8 cellular contexts compared by ENCODE assay signal in the genomic region with DNA sequence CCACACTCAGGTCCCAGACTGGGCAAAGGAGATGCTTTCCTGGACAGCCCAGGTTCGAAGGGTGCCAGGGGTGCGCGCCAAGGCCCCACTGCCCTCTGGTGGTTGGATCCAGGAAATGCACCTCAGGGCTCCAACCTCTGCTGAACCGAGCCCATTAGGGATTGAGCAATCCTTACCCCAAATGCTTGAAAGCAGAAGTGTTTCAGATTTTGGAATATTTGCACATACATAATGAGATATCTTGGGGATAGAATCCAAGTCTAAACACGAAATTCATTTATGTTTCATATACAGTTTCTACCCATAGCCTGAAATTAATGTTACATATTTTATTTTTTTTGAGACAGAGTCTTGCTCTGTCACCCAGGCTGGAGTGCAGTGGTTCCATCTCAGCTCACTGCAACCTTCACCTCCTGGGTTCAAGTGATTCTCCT. TPM values are rescaled to one million over a fixed set of nuclear protein-coding genes. Genes with fewer than 3 reads are reported as not detected.
DNase-seq lines count a peak whose midpoint lies in the region; TF ChIP-seq lines count a peak whose summit lies in the region.

No MANE protein-coding gene starts in this region.

- H3K4me3 ChIP-seq in smooth muscle cell: no peak overlapping the region

- H3K4me2 ChIP-seq in smooth muscle cell: no peak overlapping the region

- 1% methylated on average over 5 of the region's 5 CpGs for WGBS in smooth muscle cell (ENCODE audit: low lambda C conversion rate)

- H4K20me1 ChIP-seq in smooth muscle cell (ENCODE audit: low read depth): no peaks in the 10 kb centered on the region

- H3K4me3 Mint-ChIP-seq in T-helper 2 cell treated with Interferon-gamma antibody and Interleukin-4, amounts not matched to agents 5 μg/mL and 100 μg/mL, for 36 hours: no peak overlapping the region

- no peak overlapping the region for H3K27ac ChIP-seq in smooth muscle cell (ENCODE audit: low read depth)

- no peaks in the 10 kb centered on the region for H3K9me3 Mint-ChIP-seq in T-helper 2 cell treated with Interferon-gamma antibody and Interleukin-4, amounts not matched to agents 5 μg/mL and 100 μg/mL, for 36 hours

- no peak overlapping the region for H3K27ac Mint-ChIP-seq in T-helper 2 cell treated with Interferon-gamma antibody and Interleukin-4, amounts not matched to agents 5 μg/mL and 100 μg/mL, for 36 hours

- peaks cover 3% of the 10 kb centered on the region for H3K4me1 Mint-ChIP-seq in T-helper 2 cell treated with Interferon-gamma antibody and Interleukin-4, amounts not matched to agents 5 μg/mL and 100 μg/mL, for 36 hours (ENCODE audit: low read depth)

- H3K4me1 ChIP-seq in smooth muscle cell (ENCODE audit: low read depth): peaks cover 16% of the 10 kb centered on the region

- H3F3A ChIP-seq in smooth muscle cell (ENCODE audit: low read depth): peaks cover 16% of the 10 kb centered on the region

- peak; percentile 97 for TF ChIP-seq CTCF in smooth muscle cell (IDR thresholded peaks at IDR 0.05; ENCODE audit: borderline replicate concordance, insufficient read depth, poor library complexity, severe bottlenecking)

- no peaks in the 10 kb centered on the region for H3K36me3 ChIP-seq in smooth muscle cell (ENCODE audit: low read depth)

- H3K9ac ChIP-seq in smooth muscle cell (ENCODE audit: low read depth): no peak overlapping the region

- DNase-seq in NCI-H1436 (lab: John Stamatoyannopoulos, UW) (peak; percentile 70), NCI-H1436 treated with DMSO at 0.1 percent for 48 hours (lab: John Stamatoyannopoulos, UW) (no peak), NCI-H1105 (lab: John Stamatoyannopoulos, UW) (peak; percentile 50), anterior cingulate cortex (lab: John Stamatoyannopoulos, UW) (peak in 48 of 58 donors; percentile 17 to 80 (median 49)), hepatic stellate cell (ENCODE audit: low spot score) (peak; percentile 89), smooth muscle cell (lab: John Stamatoyannopoulos, UW; ENCODE audit: unreplicated experiment) (peak; percentile 32), putamen (ENCODE audit: low spot score) (no peak)
- DNase-seq in T-helper 2 cell treated with Interferon-gamma antibody and Interleukin-4, amounts not matched to agents 5 μg/mL and 100 μg/mL, for 36 hours (ENCODE audit: low spot score): peak; percentile 56

- no peaks in the 10 kb centered on the region for H3K9me3 ChIP-seq in smooth muscle cell (replicated peaks; ENCODE audit: low read depth)

- no peak overlapping the region for H2AFZ ChIP-seq in smooth muscle cell (ENCODE audit: low read depth)

- no peaks in the 10 kb centered on the region for H3K27me3 ChIP-seq in smooth muscle cell (ENCODE audit: low read depth)

- H3K79me2 ChIP-seq in smooth muscle cell (ENCODE audit: low read depth): no peaks in the 10 kb centered on the region

- H3K27me3 Mint-ChIP-seq in T-helper 2 cell treated with Interferon-gamma antibody and Interleukin-4, amounts not matched to agents 5 μg/mL and 100 μg/mL, for 36 hours (ENCODE audit: low read depth): no peaks in the 10 kb centered on the region

- no peaks in the 10 kb centered on the region for H3K36me3 Mint-ChIP-seq in T-helper 2 cell treated with Interferon-gamma antibody and Interleukin-4, amounts not matched to agents 5 μg/mL and 100 μg/mL, for 36 hours (ENCODE audit: low read depth)

RNA-seq across cellular contexts. Expression of gene SLC9A1, which starts 57.4 kb away (rescaled TPM):
- 16.5 and 20.7 TPM in 2 replicates for total RNA-seq in smooth muscle cell
- 37.4 and 59.5 TPM in 2 replicates for polyA plus RNA-seq in smooth muscle cell

Comparison
In these comparisons a context has a peak if more than half of its experiments do, and no peak if none do; other contexts are left out.
1. DNase-seq: peak in NCI-H1436 (single experiment), NCI-H1105 (single experiment), T-helper 2 cell treated with Interferon-gamma antibody and Interleukin-4, amounts not matched to agents 5 μg/mL and 100 μg/mL, for 36 hours (single experiment), anterior cingulate cortex (48 of 58), hepatic stellate cell (single experiment) and smooth muscle cell (single experiment); none in NCI-H1436 treated with DMSO at 0.1 percent for 48 hours (single experiment) and putamen (single experiment).